ENCODE assay signal across 1 cellular context in the genomic region with DNA sequence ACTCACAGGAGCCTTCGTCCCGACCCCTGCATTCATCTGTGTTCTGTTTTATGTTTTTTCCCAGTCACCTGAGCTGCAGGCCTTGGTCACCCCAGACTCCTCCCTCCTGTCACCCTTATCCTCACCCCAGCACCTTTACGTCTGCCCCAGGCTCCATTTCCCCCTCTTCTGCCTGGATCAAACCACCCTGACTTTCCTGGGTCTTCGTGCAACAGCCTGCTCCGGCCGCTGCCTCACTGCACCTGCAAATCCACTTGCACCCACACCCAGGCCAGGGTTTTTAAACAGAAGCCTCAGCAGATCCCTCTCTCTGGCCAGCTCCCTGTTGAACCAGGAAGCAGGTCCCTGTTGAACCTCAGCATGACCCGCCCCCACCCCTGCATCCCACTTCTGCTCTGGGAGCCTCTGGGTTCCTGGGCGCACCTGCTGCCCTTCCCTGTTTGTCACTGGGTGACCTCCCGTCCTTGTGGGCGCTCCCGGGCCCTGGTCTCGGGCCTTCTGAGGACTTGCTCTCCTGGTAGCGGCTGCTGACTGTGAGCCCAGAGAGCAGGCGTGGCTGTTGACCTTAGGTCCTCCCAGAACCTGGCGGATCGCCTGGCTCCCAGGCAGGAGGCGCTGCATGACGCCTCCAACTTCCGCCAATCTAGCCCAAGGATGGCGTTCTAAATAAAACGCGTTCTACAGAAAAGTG.
A peak's percentile ranks its signal among the peaks of the same experiment; 100 is the strongest.
TF ChIP-seq lines count a peak whose summit lies in the region.

No MANE protein-coding gene starts in this region.

TF ChIP-seq in K562, 482 proteins besides CTCF, POLR2A, EP300 and RAD21 (continued from another document and continues in another):
- TF ChIP-seq, protein P1, sequence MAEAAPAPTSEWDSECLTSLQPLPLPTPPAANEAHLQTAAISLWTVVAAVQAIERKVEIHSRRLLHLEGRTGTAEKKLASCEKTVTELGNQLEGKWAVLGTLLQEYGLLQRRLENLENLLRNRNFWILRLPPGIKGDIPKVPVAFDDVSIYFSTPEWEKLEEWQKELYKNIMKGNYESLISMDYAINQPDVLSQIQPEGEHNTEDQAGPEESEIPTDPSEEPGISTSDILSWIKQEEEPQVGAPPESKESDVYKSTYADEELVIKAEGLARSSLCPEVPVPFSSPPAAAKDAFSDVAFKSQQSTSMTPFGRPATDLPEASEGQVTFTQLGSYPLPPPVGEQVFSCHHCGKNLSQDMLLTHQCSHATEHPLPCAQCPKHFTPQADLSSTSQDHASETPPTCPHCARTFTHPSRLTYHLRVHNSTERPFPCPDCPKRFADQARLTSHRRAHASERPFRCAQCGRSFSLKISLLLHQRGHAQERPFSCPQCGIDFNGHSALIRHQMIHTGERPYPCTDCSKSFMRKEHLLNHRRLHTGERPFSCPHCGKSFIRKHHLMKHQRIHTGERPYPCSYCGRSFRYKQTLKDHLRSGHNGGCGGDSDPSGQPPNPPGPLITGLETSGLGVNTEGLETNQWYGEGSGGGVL (CRISPR knock-in tag; IDR thresholded peaks at IDR 0.05) = no peak
- TF ChIP-seq, protein P2, sequence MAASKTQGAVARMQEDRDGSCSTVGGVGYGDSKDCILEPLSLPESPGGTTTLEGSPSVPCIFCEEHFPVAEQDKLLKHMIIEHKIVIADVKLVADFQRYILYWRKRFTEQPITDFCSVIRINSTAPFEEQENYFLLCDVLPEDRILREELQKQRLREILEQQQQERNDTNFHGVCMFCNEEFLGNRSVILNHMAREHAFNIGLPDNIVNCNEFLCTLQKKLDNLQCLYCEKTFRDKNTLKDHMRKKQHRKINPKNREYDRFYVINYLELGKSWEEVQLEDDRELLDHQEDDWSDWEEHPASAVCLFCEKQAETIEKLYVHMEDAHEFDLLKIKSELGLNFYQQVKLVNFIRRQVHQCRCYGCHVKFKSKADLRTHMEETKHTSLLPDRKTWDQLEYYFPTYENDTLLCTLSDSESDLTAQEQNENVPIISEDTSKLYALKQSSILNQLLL (CRISPR knock-in tag; IDR thresholded peaks at IDR 0.05; ENCODE audit: borderline replicate concordance) = no peak
- TF ChIP-seq CXXC5 (CRISPR knock-in tag; IDR thresholded peaks at IDR 0.05) (no peak), ARHGAP35 (IDR thresholded peaks at IDR 0.05; ENCODE audit: partially characterized antibody) (no peak), HEY1 (CRISPR knock-in tag; IDR thresholded peaks at IDR 0.05; ENCODE audit: borderline replicate concordance) (no peak), TEAD2 (tag; IDR thresholded peaks at IDR 0.05) (no peak), SIRT6 (IDR thresholded peaks at IDR 0.05; ENCODE audit: low read depth, low read length) (no peak), SMARCA5 (IDR thresholded peaks at IDR 0.05) (no peak), CTBP1 (IDR thresholded peaks at IDR 0.05; ENCODE audit: borderline replicate concordance) (peak; percentile 16; the same call in 1 of the 2 replicates), RAD51 (IDR thresholded peaks at IDR 0.05; ENCODE audit: borderline replicate concordance, low read depth) (no peak), HSF4 (CRISPR knock-in tag; IDR thresholded peaks at IDR 0.05; ENCODE audit: borderline replicate concordance) (no peak), ZKSCAN8 (CRISPR knock-in tag; IDR thresholded peaks at IDR 0.05) (no peak), ZNF354B (CRISPR knock-in tag; IDR thresholded peaks at IDR 0.05) (no peak), ELF2 (CRISPR knock-in tag; IDR thresholded peaks at IDR 0.05) (0 out of 2 replicates have a peak, but pooled peaks have one; percentile 49), ZNF134 (CRISPR knock-in tag; conservative IDR thresholded peaks at IDR 0.05) (no peak), PPARD (CRISPR knock-in tag; IDR thresholded peaks at IDR 0.05) (no peak), VEZF1 (CRISPR knock-in tag; IDR thresholded peaks at IDR 0.05) (no peak), SRSF3 (IDR thresholded peaks at IDR 0.05; ENCODE audit: insufficient read depth, low read length) (no peak), STAT5B (CRISPR knock-in tag; IDR thresholded peaks at IDR 0.05) (no peak), SREBF1 (IDR thresholded peaks at IDR 0.05; ENCODE audit: borderline replicate concordance, low read depth, low read length) (no peak), ZNF263 (CRISPR knock-in tag; IDR thresholded peaks at IDR 0.05; ENCODE audit: borderline replicate concordance) (no peak), POLR2AphosphoS2 (IDR thresholded peaks at IDR 0.05; ENCODE audit: low read length) (no peak), POLR2H (tag; IDR thresholded peaks at IDR 0.05; ENCODE audit: low read depth) (no peak), ZNF589 (CRISPR knock-in tag; IDR thresholded peaks at IDR 0.05; ENCODE audit: low read depth) (no peak), BCOR (IDR thresholded peaks at IDR 0.05) (no peak), DNMT1 (IDR thresholded peaks at IDR 0.05) (no peak), ZNF121 (CRISPR knock-in tag; conservative IDR thresholded peaks at IDR 0.05) (no peak), POLR3G (IDR thresholded peaks at IDR 0.05; ENCODE audit: extremely low read depth, insufficient read length, insufficient replicate concordance) (no peak), MAFG (tag; conservative IDR thresholded peaks at IDR 0.05) (no peak), GTF2A2 (tag; IDR thresholded peaks at IDR 0.05) (no peak), ARID3A (IDR thresholded peaks at IDR 0.05; ENCODE audit: borderline replicate concordance, low read depth, low read length) (no peak), CSDE1 (IDR thresholded peaks at IDR 0.05) (no peak), MTA1 (IDR thresholded peaks at IDR 0.05; ENCODE audit: borderline replicate concordance) (peak; percentile 54; the same call in 1 of the 2 replicates), MTA2 (IDR thresholded peaks at IDR 0.05; ENCODE audit: low read depth) (no peak), FOXK2 (conservative IDR thresholded peaks at IDR 0.05 in 1 of 2, IDR thresholded peaks at IDR 0.05 in 1 of 2; ENCODE audit: low read depth in 2 of 2) (peak; percentile 55 to 73; a peak in 2 of 4 replicates), PCBP1 (IDR thresholded peaks at IDR 0.05; ENCODE audit: low read depth, low read length, poor library complexity, severe bottlenecking) (no peak), SNRNP70 (optimal IDR thresholded peaks at IDR 0.05; ENCODE audit: low read depth, low read length) (no peak), ZNF79 (CRISPR knock-in tag; IDR thresholded peaks at IDR 0.05; ENCODE audit: low read depth) (no peak), ESRRA (IDR thresholded peaks at IDR 0.05; ENCODE audit: borderline replicate concordance, low read depth) (peak; percentile 42; the same call in 1 of the 2 replicates), ZNF174 (CRISPR knock-in tag; IDR thresholded peaks at IDR 0.05) (no peak), LARP7 (IDR thresholded peaks at IDR 0.05) (no peak)
- TF ChIP-seq, protein P3, sequence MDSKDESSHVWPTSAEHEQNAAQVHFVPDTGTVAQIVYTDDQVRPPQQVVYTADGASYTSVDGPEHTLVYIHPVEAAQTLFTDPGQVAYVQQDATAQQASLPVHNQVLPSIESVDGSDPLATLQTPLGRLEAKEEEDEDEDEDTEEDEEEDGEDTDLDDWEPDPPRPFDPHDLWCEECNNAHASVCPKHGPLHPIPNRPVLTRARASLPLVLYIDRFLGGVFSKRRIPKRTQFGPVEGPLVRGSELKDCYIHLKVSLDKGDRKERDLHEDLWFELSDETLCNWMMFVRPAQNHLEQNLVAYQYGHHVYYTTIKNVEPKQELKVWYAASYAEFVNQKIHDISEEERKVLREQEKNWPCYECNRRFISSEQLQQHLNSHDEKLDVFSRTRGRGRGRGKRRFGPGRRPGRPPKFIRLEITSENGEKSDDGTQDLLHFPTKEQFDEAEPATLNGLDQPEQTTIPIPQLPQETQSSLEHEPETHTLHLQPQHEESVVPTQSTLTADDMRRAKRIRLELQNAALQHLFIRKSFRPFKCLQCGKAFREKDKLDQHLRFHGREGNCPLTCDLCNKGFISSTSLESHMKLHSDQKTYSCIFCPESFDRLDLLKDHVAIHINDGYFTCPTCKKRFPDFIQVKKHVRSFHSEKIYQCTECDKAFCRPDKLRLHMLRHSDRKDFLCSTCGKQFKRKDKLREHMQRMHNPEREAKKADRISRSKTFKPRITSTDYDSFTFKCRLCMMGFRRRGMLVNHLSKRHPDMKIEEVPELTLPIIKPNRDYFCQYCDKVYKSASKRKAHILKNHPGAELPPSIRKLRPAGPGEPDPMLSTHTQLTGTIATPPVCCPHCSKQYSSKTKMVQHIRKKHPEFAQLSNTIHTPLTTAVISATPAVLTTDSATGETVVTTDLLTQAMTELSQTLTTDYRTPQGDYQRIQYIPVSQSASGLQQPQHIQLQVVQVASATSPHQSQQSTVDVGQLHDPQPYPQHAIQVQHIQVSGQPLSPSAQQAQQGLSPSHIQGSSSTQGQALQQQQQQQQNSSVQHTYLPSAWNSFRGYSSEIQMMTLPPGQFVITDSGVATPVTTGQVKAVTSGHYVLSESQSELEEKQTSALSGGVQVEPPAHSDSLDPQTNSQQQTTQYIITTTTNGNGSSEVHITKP (IDR thresholded peaks at IDR 0.05; ENCODE audit: partially characterized antibody) = peak; percentile 64
- TF ChIP-seq, protein P4, sequence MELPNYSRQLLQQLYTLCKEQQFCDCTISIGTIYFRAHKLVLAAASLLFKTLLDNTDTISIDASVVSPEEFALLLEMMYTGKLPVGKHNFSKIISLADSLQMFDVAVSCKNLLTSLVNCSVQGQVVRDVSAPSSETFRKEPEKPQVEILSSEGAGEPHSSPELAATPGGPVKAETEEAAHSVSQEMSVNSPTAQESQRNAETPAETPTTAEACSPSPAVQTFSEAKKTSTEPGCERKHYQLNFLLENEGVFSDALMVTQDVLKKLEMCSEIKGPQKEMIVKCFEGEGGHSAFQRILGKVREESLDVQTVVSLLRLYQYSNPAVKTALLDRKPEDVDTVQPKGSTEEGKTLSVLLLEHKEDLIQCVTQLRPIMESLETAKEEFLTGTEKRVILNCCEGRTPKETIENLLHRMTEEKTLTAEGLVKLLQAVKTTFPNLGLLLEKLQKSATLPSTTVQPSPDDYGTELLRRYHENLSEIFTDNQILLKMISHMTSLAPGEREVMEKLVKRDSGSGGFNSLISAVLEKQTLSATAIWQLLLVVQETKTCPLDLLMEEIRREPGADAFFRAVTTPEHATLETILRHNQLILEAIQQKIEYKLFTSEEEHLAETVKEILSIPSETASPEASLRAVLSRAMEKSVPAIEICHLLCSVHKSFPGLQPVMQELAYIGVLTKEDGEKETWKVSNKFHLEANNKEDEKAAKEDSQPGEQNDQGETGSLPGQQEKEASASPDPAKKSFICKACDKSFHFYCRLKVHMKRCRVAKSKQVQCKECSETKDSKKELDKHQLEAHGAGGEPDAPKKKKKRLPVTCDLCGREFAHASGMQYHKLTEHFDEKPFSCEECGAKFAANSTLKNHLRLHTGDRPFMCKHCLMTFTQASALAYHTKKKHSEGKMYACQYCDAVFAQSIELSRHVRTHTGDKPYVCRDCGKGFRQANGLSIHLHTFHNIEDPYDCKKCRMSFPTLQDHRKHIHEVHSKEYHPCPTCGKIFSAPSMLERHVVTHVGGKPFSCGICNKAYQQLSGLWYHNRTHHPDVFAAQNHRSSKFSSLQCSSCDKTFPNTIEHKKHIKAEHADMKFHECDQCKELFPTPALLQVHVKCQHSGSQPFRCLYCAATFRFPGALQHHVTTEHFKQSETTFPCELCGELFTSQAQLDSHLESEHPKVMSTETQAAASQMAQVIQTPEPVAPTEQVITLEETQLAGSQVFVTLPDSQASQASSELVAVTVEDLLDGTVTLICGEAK (IDR thresholded peaks at IDR 0.05) = 0 out of 2 replicates have a peak, but pooled peaks have one; percentile 32
- TF ChIP-seq, protein P4 (CRISPR knock-in tag; IDR thresholded peaks at IDR 0.05) = no peak
